In genomic region chr18:32091724-32092421, GRCh38 we compare ENCODE assay signal across 1 cellular context.
TF ChIP-seq lines count a peak whose summit lies in the region.

A gene with protein sequence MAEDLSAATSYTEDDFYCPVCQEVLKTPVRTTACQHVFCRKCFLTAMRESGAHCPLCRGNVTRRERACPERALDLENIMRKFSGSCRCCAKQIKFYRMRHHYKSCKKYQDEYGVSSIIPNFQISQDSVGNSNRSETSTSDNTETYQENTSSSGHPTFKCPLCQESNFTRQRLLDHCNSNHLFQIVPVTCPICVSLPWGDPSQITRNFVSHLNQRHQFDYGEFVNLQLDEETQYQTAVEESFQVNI (plus strand): TSS chr18:32091874. CDS start chr18:32092777, 903 bp downstream.

TF ChIP-seq in HepG2, 621 proteins besides CTCF, POLR2A, EP300 and RAD21 (continued from another document and continues in another):
- no peak for TF ChIP-seq MLXIP (CRISPR knock-in tag; IDR thresholded peaks at IDR 0.05; ENCODE audit: borderline replicate concordance)
- TF ChIP-seq ZNF597 (CRISPR knock-in tag; IDR thresholded peaks at IDR 0.05): no peak
- 0 out of 2 replicates have a peak, but pooled peaks have one; percentile 41 for TF ChIP-seq MIXL1 (CRISPR knock-in tag; IDR thresholded peaks at IDR 0.05)
- TF ChIP-seq MIER2 (CRISPR knock-in tag; IDR thresholded peaks at IDR 0.05): no peak
- TF ChIP-seq AGO1 (IDR thresholded peaks at IDR 0.05; ENCODE audit: low read depth, low read length, poor library complexity, severe bottlenecking): peak; percentile 52
- TF ChIP-seq, protein P1, sequence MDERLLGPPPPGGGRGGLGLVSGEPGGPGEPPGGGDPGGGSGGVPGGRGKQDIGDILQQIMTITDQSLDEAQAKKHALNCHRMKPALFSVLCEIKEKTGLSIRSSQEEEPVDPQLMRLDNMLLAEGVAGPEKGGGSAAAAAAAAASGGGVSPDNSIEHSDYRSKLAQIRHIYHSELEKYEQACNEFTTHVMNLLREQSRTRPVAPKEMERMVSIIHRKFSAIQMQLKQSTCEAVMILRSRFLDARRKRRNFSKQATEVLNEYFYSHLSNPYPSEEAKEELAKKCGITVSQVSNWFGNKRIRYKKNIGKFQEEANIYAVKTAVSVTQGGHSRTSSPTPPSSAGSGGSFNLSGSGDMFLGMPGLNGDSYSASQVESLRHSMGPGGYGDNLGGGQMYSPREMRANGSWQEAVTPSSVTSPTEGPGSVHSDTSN (CRISPR knock-in tag; IDR thresholded peaks at IDR 0.05): no peak
- no peak for TF ChIP-seq ZNF549 (CRISPR knock-in tag; IDR thresholded peaks at IDR 0.05)
- TF ChIP-seq MLX (CRISPR knock-in tag; IDR thresholded peaks at IDR 0.05): no peak
- TF ChIP-seq GATAD1 (CRISPR knock-in tag; IDR thresholded peaks at IDR 0.05): peak; percentile 74
- TF ChIP-seq ZNF160 (CRISPR knock-in tag; IDR thresholded peaks at IDR 0.05): peak; percentile 72; the same call in 1 of the 2 replicates
- no peak for TF ChIP-seq ZNF510 (CRISPR knock-in tag; IDR thresholded peaks at IDR 0.05; ENCODE audit: low read depth)
- TF ChIP-seq PRMT3 (CRISPR knock-in tag; IDR thresholded peaks at IDR 0.05; ENCODE audit: borderline replicate concordance, low read depth): 0 out of 2 replicates have a peak, but pooled peaks have one; percentile 52
- TF ChIP-seq, protein P2, sequence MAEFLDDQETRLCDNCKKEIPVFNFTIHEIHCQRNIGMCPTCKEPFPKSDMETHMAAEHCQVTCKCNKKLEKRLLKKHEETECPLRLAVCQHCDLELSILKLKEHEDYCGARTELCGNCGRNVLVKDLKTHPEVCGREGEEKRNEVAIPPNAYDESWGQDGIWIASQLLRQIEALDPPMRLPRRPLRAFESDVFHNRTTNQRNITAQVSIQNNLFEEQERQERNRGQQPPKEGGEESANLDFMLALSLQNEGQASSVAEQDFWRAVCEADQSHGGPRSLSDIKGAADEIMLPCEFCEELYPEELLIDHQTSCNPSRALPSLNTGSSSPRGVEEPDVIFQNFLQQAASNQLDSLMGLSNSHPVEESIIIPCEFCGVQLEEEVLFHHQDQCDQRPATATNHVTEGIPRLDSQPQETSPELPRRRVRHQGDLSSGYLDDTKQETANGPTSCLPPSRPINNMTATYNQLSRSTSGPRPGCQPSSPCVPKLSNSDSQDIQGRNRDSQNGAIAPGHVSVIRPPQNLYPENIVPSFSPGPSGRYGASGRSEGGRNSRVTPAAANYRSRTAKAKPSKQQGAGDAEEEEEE (CRISPR knock-in tag; IDR thresholded peaks at IDR 0.05; ENCODE audit: borderline replicate concordance): peak; percentile 69; the same call in 1 of the 2 replicates
- TF ChIP-seq KDM2A (CRISPR knock-in tag; IDR thresholded peaks at IDR 0.05; ENCODE audit: borderline replicate concordance, low read depth): peak; percentile 85
- TF ChIP-seq PTBP1 (IDR thresholded peaks at IDR 0.05; ENCODE audit: low read depth, low read length, poor library complexity, severe bottlenecking): no peak
- no peak for TF ChIP-seq ZNF260 (CRISPR knock-in tag; IDR thresholded peaks at IDR 0.05; ENCODE audit: borderline replicate concordance, low read depth)
- TF ChIP-seq ZNF143 (CRISPR knock-in tag; IDR thresholded peaks at IDR 0.05): no peak
- TF ChIP-seq ZNF724P (CRISPR knock-in tag; IDR thresholded peaks at IDR 0.05; ENCODE audit: borderline replicate concordance): peak; percentile 78; the same call in 1 of the 2 replicates
- TF ChIP-seq ZNF44 (CRISPR knock-in tag; IDR thresholded peaks at IDR 0.05): no peak; the same call in 1 of the 2 replicates
- peak; percentile 49; the same call in 1 of the 2 replicates for TF ChIP-seq ZNF333 (CRISPR knock-in tag; IDR thresholded peaks at IDR 0.05; ENCODE audit: borderline replicate concordance)
- TF ChIP-seq ZNF460 (CRISPR knock-in tag; IDR thresholded peaks at IDR 0.05; ENCODE audit: borderline replicate concordance): no peak
- TF ChIP-seq, protein P3, sequence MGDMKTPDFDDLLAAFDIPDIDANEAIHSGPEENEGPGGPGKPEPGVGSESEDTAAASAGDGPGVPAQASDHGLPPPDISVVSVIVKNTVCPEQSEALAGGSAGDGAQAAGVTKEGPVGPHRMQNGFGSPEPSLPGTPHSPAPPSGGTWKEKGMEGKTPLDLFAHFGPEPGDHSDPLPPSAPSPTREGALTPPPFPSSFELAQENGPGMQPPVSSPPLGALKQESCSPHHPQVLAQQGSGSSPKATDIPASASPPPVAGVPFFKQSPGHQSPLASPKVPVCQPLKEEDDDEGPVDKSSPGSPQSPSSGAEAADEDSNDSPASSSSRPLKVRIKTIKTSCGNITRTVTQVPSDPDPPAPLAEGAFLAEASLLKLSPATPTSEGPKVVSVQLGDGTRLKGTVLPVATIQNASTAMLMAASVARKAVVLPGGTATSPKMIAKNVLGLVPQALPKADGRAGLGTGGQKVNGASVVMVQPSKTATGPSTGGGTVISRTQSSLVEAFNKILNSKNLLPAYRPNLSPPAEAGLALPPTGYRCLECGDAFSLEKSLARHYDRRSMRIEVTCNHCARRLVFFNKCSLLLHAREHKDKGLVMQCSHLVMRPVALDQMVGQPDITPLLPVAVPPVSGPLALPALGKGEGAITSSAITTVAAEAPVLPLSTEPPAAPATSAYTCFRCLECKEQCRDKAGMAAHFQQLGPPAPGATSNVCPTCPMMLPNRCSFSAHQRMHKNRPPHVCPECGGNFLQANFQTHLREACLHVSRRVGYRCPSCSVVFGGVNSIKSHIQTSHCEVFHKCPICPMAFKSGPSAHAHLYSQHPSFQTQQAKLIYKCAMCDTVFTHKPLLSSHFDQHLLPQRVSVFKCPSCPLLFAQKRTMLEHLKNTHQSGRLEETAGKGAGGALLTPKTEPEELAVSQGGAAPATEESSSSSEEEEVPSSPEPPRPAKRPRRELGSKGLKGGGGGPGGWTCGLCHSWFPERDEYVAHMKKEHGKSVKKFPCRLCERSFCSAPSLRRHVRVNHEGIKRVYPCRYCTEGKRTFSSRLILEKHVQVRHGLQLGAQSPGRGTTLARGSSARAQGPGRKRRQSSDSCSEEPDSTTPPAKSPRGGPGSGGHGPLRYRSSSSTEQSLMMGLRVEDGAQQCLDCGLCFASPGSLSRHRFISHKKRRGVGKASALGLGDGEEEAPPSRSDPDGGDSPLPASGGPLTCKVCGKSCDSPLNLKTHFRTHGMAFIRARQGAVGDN (CRISPR knock-in tag; IDR thresholded peaks at IDR 0.05): peak; percentile 95
- TF ChIP-seq MAFK (conservative IDR thresholded peaks at IDR 0.05 in 1 of 2, IDR thresholded peaks at IDR 0.05 in 1 of 2; ENCODE audit: low read length in 2 of 2): no peak
- peak; percentile 31; the same call in 1 of the 2 replicates for TF ChIP-seq MTF2 (CRISPR knock-in tag; IDR thresholded peaks at IDR 0.05; ENCODE audit: borderline replicate concordance)
- TF ChIP-seq, protein P4, sequence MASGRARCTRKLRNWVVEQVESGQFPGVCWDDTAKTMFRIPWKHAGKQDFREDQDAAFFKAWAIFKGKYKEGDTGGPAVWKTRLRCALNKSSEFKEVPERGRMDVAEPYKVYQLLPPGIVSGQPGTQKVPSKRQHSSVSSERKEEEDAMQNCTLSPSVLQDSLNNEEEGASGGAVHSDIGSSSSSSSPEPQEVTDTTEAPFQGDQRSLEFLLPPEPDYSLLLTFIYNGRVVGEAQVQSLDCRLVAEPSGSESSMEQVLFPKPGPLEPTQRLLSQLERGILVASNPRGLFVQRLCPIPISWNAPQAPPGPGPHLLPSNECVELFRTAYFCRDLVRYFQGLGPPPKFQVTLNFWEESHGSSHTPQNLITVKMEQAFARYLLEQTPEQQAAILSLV (CRISPR knock-in tag; IDR thresholded peaks at IDR 0.05; ENCODE audit: borderline replicate concordance): peak; percentile 72
- TF ChIP-seq, protein P5, sequence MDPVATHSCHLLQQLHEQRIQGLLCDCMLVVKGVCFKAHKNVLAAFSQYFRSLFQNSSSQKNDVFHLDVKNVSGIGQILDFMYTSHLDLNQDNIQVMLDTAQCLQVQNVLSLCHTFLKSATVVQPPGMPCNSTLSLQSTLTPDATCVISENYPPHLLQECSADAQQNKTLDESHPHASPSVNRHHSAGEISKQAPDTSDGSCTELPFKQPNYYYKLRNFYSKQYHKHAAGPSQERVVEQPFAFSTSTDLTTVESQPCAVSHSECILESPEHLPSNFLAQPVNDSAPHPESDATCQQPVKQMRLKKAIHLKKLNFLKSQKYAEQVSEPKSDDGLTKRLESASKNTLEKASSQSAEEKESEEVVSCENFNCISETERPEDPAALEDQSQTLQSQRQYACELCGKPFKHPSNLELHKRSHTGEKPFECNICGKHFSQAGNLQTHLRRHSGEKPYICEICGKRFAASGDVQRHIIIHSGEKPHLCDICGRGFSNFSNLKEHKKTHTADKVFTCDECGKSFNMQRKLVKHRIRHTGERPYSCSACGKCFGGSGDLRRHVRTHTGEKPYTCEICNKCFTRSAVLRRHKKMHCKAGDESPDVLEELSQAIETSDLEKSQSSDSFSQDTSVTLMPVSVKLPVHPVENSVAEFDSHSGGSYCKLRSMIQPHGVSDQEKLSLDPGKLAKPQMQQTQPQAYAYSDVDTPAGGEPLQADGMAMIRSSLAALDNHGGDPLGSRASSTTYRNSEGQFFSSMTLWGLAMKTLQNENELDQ (CRISPR knock-in tag; IDR thresholded peaks at IDR 0.05; ENCODE audit: borderline replicate concordance): no peak
- TF ChIP-seq SNRNP70 (IDR thresholded peaks at IDR 0.05; ENCODE audit: low read depth, low read length): no peak
- peak; percentile 87 for TF ChIP-seq ZNF781 (CRISPR knock-in tag; IDR thresholded peaks at IDR 0.05; ENCODE audit: borderline replicate concordance, not compliant biosample characterization)
- TF ChIP-seq, protein P6, sequence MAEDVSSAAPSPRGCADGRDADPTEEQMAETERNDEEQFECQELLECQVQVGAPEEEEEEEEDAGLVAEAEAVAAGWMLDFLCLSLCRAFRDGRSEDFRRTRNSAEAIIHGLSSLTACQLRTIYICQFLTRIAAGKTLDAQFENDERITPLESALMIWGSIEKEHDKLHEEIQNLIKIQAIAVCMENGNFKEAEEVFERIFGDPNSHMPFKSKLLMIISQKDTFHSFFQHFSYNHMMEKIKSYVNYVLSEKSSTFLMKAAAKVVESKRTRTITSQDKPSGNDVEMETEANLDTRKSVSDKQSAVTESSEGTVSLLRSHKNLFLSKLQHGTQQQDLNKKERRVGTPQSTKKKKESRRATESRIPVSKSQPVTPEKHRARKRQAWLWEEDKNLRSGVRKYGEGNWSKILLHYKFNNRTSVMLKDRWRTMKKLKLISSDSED (CRISPR knock-in tag; IDR thresholded peaks at IDR 0.05): no peak
- TF ChIP-seq ONECUT2 (CRISPR knock-in tag; IDR thresholded peaks at IDR 0.05): no peak
- 0 out of 2 replicates have a peak, but pooled peaks have one; percentile 36 for TF ChIP-seq JUN (CRISPR knock-in tag; IDR thresholded peaks at IDR 0.05)
- TF ChIP-seq KAT8 (CRISPR knock-in tag; IDR thresholded peaks at IDR 0.05): peak; percentile 81
- TF ChIP-seq ZNF3 (CRISPR knock-in tag; IDR thresholded peaks at IDR 0.05): no peak
- TF ChIP-seq POGZ (CRISPR knock-in tag; IDR thresholded peaks at IDR 0.05): peak; percentile 50
- TF ChIP-seq FUBP1 (CRISPR knock-in tag; IDR thresholded peaks at IDR 0.05; ENCODE audit: borderline replicate concordance): no peak
